Comparison of ENCODE assay signal across 17 cellular contexts in the genomic region with DNA sequence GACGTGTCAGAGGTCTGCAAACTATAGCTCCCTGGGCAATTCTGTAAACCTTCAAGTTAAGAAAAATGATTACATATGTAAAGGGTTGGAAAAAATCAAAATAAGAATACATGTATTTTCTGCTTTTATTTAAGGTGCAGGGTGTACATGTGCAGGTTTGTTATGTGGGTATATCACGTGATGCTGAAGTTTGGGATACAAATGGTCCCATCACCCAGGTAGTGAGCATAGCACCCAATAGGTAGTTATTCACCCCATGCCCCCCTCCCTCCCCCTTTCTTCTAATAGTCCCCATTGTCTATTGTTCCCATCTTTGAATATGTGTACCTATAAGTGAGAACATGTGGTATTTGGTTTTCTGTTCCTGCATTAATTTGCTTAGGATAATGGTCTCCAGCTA.
"Had no signal": no experiment of that assay in that cellular context is flagged by ENCODE, and none has a peak within 500 bp of the region (broad histone marks: within the 10 kb centered on the region; RNA-seq: fewer than 3 reads in every experiment).

No MANE protein-coding gene starts in this region.

- H3K27ac ChIP-seq: heart left ventricle, sigmoid colon, skin epidermis, tibial artery, upper lobe of left lung, uterus had no signal

- H3K4me3 ChIP-seq: heart left ventricle, mucosa of descending colon, sigmoid colon, skin epidermis, tibial artery, upper lobe of left lung, uterus had no signal

- ATAC-seq: esophagus mucosa, heart left ventricle, natural killer cell had no signal

- H3K27me3 ChIP-seq: heart left ventricle, sigmoid colon, tibial artery, upper lobe of left lung, uterus had no signal

- H3K4me1 ChIP-seq: heart left ventricle, sigmoid colon, tibial artery, upper lobe of left lung, uterus had no signal

- H3K27ac Mint-ChIP-seq: natural killer cell had no signal

- H3K36me3 ChIP-seq: heart left ventricle, sigmoid colon, tibial artery, upper lobe of left lung, uterus had no signal

- DNase-seq: cortex of kidney; effector memory CD4-positive, alpha-beta T cell; heart left ventricle; hypothalamus; kidney glomerular epithelial cell; natural killer cell; posterior cingulate gyrus; sigmoid colon; stimulated activated CD4-positive, alpha-beta T cell treated with anti-CD3 and anti-CD28 coated beads, Interleukin-12 subunit alpha, Interleukin-12 subunit beta, amount 100 ng/mL, for 4 hours; stimulated activated naive CD4-positive, alpha-beta T cell treated with Interleukin-2 at 50 U/mL for 16 hours; tibial artery; uterus had no signal

- H3K36me3 Mint-ChIP-seq: natural killer cell had no signal

- H3K9me3 Mint-ChIP-seq: natural killer cell, neural crest cell had no signal

- H3K4me1 Mint-ChIP-seq: natural killer cell, neural crest cell had no signal

- H3K4me3 Mint-ChIP-seq: natural killer cell, neural crest cell had no signal

- H3K9me3 ChIP-seq: heart left ventricle, mucosa of descending colon, sigmoid colon, tibial artery, upper lobe of left lung, uterus had no signal
